ENCODE assay signal across 17 cellular contexts in genomic region chr10:27660705-27661104, GRCh38.
"Had no signal": no experiment of that assay in that cellular context is flagged by ENCODE, and none has a peak within 500 bp of the region (broad histone marks: within the 10 kb centered on the region; RNA-seq: fewer than 3 reads in every experiment).

No MANE protein-coding gene starts in this region.

- H3K27ac Mint-ChIP-seq: activated CD4-positive, alpha-beta T cell treated with anti-CD3 and anti-CD28 coated beads for 36 hours; activated CD8-positive, alpha-beta T cell treated with anti-CD3 and anti-CD28 coated beads, Interleukin-2, amount 10 ng/mL, durations not matched to agents 7 days and 5 days; activated naive CD8-positive, alpha-beta T cell treated with anti-CD3 and anti-CD28 coated beads, Interleukin-2, amount 10 ng/mL, durations not matched to agents 7 days and 5 days; nephron; type B pancreatic cell had no signal

- H3K36me3 Mint-ChIP-seq: activated naive CD8-positive, alpha-beta T cell treated with anti-CD3 and anti-CD28 coated beads, Interleukin-2, amount 10 ng/mL, durations not matched to agents 7 days and 5 days; type B pancreatic cell had no signal

- ATAC-seq: activated CD4-positive, alpha-beta T cell treated with anti-CD3 and anti-CD28 coated beads for 36 hours; activated CD8-positive, alpha-beta T cell treated with anti-CD3 and anti-CD28 coated beads, Interleukin-2, amount 10 ng/mL, durations not matched to agents 7 days and 5 days; left colon had no signal

- H3K4me1 Mint-ChIP-seq: activated CD4-positive, alpha-beta T cell treated with anti-CD3 and anti-CD28 coated beads for 36 hours; activated naive CD8-positive, alpha-beta T cell treated with anti-CD3 and anti-CD28 coated beads, Interleukin-2, amount 10 ng/mL, durations not matched to agents 7 days and 5 days had no signal

- H3K9me3 Mint-ChIP-seq: activated naive CD8-positive, alpha-beta T cell treated with anti-CD3 and anti-CD28 coated beads, Interleukin-2, amount 10 ng/mL, durations not matched to agents 7 days and 5 days; endodermal cell; type B pancreatic cell had no signal

- H3K4me3 ChIP-seq: ovary had no signal

- DNase-seq: activated CD4-positive, alpha-beta T cell treated with anti-CD3 and anti-CD28 coated beads for 36 hours; activated CD8-positive, alpha-beta memory T cell treated with anti-CD3 and anti-CD28 coated beads, Interleukin-2, amount 50 U/mL, for 48 hours; activated CD8-positive, alpha-beta T cell treated with anti-CD3 and anti-CD28 coated beads, Interleukin-2, amount 10 ng/mL, durations not matched to agents 7 days and 5 days; activated naive CD8-positive, alpha-beta T cell treated with anti-CD3 and anti-CD28 coated beads, Interleukin-2, amount 10 ng/mL, durations not matched to agents 7 days and 5 days; anterior cingulate cortex; cerebellar nuclear complex; endodermal cell; erythroblast; hypothalamus; left colon; mesendoderm; stimulated activated CD4-positive, alpha-beta T cell treated with anti-CD3 and anti-CD28 coated beads, Interleukin-12 subunit alpha, Interleukin-12 subunit beta, amount 100 ng/mL, for 4 hours; stimulated activated naive CD4-positive, alpha-beta T cell; WERI-Rb-1 had no signal

- H3K4me3 Mint-ChIP-seq: activated CD4-positive, alpha-beta T cell treated with anti-CD3 and anti-CD28 coated beads for 36 hours; activated CD8-positive, alpha-beta T cell treated with anti-CD3 and anti-CD28 coated beads, Interleukin-2, amount 10 ng/mL, durations not matched to agents 7 days and 5 days; activated naive CD8-positive, alpha-beta T cell treated with anti-CD3 and anti-CD28 coated beads, Interleukin-2, amount 10 ng/mL, durations not matched to agents 7 days and 5 days; endodermal cell; nephron; type B pancreatic cell had no signal
